In the genomic region with DNA sequence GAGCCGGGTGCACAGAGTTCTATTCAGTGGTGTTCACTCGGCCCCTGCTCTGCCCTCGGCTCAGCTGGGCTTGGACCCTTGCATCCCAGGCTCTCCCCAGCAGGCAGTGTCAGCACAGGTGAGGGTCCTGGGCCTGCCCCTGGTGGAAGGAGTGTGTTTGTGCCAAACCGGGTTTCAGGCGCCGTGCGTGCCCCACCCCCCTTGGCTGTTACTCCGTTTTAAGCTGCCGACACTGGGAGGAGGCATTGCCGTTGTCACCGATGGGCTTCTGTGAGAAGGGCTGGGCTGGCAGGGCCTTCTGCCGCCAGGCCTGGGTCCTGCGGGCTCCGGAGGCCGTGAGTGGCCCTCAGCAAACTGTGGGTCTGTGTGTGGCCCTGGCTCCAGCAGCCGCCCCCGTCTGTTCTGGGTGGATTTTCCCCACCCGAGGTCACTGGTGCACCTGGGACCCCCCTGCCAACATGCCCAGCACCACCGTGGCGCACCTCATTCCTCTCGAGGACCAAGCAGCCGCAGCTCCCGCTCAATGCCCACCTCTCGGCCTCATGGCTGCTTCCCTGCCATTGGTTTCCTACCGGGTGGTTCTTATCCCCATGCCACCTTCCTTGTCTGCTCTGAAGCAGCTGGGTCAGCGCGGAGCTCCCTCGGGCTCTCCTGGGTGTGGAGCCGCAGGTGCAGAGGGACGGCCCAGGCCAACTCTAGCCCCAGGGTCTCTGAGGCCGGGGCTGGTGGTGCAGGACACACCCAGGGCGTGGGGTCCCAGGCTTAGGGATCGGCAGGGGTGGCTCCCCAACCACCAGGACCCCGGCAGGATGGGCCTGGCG, we compare ENCODE assay signal across 1 cellular context.
TF ChIP-seq lines count a peak whose summit lies in the region.

No MANE protein-coding gene starts in this region.

TF ChIP-seq in HCT116, 20 proteins besides CTCF, POLR2A, EP300 and RAD21 (continued from another document):
- no peak for TF ChIP-seq REST (IDR thresholded peaks at IDR 0.05; ENCODE audit: low read depth)
- TF ChIP-seq ELF1 (IDR thresholded peaks at IDR 0.05; ENCODE audit: borderline replicate concordance, low read depth), result no peak
- TF ChIP-seq MAX (IDR thresholded peaks at IDR 0.05), result no peak
- TF ChIP-seq ZFX (IDR thresholded peaks at IDR 0.05), result no peak
- no peak for TF ChIP-seq JUND (IDR thresholded peaks at IDR 0.05)
- TF ChIP-seq TCF7L2 (IDR thresholded peaks at IDR 0.05; ENCODE audit: borderline replicate concordance, extremely low read depth, insufficient read depth, insufficient read length), result no peak
- TF ChIP-seq CEBPB (IDR thresholded peaks at IDR 0.05; ENCODE audit: low read depth), result no peak
- TF ChIP-seq SIN3A (IDR thresholded peaks at IDR 0.05; ENCODE audit: low read depth), result no peak
- TF ChIP-seq YY1 (IDR thresholded peaks at IDR 0.05; ENCODE audit: extremely low read depth, insufficient replicate concordance, low read depth, low read length), result no peak
- TF ChIP-seq, protein P1, sequence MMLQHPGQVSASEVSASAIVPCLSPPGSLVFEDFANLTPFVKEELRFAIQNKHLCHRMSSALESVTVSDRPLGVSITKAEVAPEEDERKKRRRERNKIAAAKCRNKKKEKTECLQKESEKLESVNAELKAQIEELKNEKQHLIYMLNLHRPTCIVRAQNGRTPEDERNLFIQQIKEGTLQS (IDR thresholded peaks at IDR 0.05), result no peak
- TF ChIP-seq, protein P2, sequence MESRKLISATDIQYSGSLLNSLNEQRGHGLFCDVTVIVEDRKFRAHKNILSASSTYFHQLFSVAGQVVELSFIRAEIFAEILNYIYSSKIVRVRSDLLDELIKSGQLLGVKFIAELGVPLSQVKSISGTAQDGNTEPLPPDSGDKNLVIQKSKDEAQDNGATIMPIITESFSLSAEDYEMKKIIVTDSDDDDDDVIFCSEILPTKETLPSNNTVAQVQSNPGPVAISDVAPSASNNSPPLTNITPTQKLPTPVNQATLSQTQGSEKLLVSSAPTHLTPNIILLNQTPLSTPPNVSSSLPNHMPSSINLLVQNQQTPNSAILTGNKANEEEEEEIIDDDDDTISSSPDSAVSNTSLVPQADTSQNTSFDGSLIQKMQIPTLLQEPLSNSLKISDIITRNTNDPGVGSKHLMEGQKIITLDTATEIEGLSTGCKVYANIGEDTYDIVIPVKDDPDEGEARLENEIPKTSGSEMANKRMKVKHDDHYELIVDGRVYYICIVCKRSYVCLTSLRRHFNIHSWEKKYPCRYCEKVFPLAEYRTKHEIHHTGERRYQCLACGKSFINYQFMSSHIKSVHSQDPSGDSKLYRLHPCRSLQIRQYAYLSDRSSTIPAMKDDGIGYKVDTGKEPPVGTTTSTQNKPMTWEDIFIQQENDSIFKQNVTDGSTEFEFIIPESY (IDR thresholded peaks at IDR 0.05; ENCODE audit: extremely low read depth, insufficient replicate concordance, low read length), result no peak
- no peak for TF ChIP-seq POLR2AphosphoS5 (IDR thresholded peaks at IDR 0.05; ENCODE audit: low read depth, low read length)
- no peak for TF ChIP-seq EZH2 (IDR thresholded peaks at IDR 0.05)
